15 cellular contexts compared by ENCODE assay signal in the genomic region with DNA sequence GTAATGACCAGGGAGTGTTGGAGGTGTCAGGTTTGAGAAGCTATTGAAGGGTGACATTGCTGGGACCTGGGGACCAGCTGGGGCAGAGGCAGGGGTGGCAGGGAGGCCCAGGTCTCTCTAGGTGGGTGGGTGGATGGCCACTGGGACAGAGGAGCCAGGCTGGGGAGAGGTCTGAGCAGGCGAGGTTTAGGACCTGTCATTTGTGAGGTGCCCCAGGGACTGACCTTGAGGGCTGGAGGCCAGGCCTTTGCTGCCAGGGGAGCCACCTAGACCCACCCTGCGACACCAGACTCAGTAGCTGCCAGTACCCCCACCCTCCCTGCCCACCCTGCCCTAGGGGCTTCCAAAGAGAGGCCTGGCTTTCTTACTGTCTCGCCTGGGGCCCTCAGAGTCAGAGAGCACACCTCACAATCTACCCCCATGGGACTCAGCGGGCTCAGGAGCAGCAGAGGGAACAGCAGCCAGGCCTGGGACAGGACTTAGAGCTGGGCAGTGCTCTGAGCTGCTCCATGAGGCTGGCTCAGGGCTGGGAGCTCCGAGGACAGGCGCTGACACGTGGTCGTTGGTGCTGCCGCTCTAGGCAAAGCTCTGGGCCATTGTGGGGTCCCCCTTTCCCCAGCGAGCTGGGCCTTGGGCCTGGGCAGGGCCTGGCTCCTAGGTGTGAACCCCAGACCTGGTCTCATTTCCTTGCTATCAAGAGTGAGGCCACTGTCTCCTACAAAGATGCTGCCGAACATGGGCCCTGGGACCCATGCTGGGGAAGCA.
"Had no signal": no experiment of that assay in that cellular context is flagged by ENCODE, and none has a peak within 500 bp of the region (broad histone marks: within the 10 kb centered on the region; RNA-seq: fewer than 3 reads in every experiment).

No MANE protein-coding gene starts in this region.

- H3K9me3 Mint-ChIP-seq: activated CD4-positive, alpha-beta memory T cell treated with anti-CD3 and anti-CD28 coated beads, Interleukin-2, amount 10 ng/mL, durations not matched to agents 7 days and 5 days; activated naive CD4-positive, alpha-beta T cell treated with anti-CD3 and anti-CD28 coated beads for 36 hours; activated T-cell treated with anti-CD3 and anti-CD28 coated beads, Interleukin-2, amount 50 U/mL, for 24 hours; activated T-helper 2 cell treated with anti-CD3 and anti-CD28 coated beads, Interferon-gamma antibody, Interleukin-2, Interleukin-4, amounts not matched to agents 10 μg/mL and 5 μg/mL and 100 μg/mL, durations not matched to agents 14 hours and 24 hours and 36 hours; central memory CD8-positive, alpha-beta T cell; endodermal cell; natural killer cell; T-cell; WTC11 had no signal

- H3K79me2 ChIP-seq: parathyroid adenoma had no signal

- H3K27me3 Mint-ChIP-seq: activated CD4-positive, alpha-beta memory T cell treated with anti-CD3 and anti-CD28 coated beads, Interleukin-2, amount 10 ng/mL, durations not matched to agents 7 days and 5 days; activated CD4-positive, alpha-beta T cell treated with anti-CD3 and anti-CD28 coated beads for 36 hours; activated T-cell treated with anti-CD3 and anti-CD28 coated beads, Interleukin-2, amount 50 U/mL, for 24 hours; central memory CD8-positive, alpha-beta T cell; T-cell had no signal

- H3K9ac ChIP-seq: parathyroid adenoma had no signal

- H2AFZ ChIP-seq: parathyroid adenoma had no signal

- H3K4me1 Mint-ChIP-seq: central memory CD8-positive, alpha-beta T cell; endodermal cell; WTC11 had no signal

- H3K36me3 Mint-ChIP-seq: natural killer cell, T-cell, WTC11 had no signal

- H3K9me3 ChIP-seq: colonic mucosa, thyroid gland had no signal

- H3K36me3 ChIP-seq: brain microvascular endothelial cell, colonic mucosa, thyroid gland had no signal

- H3K27me3 ChIP-seq: brain microvascular endothelial cell, colonic mucosa, thyroid gland had no signal

- H3K27ac Mint-ChIP-seq: activated CD4-positive, alpha-beta memory T cell treated with anti-CD3 and anti-CD28 coated beads, Interleukin-2, amount 10 ng/mL, durations not matched to agents 7 days and 5 days; activated CD4-positive, alpha-beta T cell treated with anti-CD3 and anti-CD28 coated beads for 36 hours; activated naive CD4-positive, alpha-beta T cell treated with anti-CD3 and anti-CD28 coated beads for 36 hours; activated T-cell treated with anti-CD3 and anti-CD28 coated beads, Interleukin-2, amount 50 U/mL, for 24 hours; activated T-helper 2 cell treated with anti-CD3 and anti-CD28 coated beads, Interferon-gamma antibody, Interleukin-2, Interleukin-4, amounts not matched to agents 10 μg/mL and 5 μg/mL and 100 μg/mL, durations not matched to agents 14 hours and 24 hours and 36 hours; endodermal cell; natural killer cell; T-cell; WTC11 had no signal

- H3K4me3 Mint-ChIP-seq: activated CD4-positive, alpha-beta memory T cell treated with anti-CD3 and anti-CD28 coated beads, Interleukin-2, amount 10 ng/mL, durations not matched to agents 7 days and 5 days; activated CD4-positive, alpha-beta T cell treated with anti-CD3 and anti-CD28 coated beads for 36 hours; activated naive CD4-positive, alpha-beta T cell treated with anti-CD3 and anti-CD28 coated beads for 36 hours; activated T-cell treated with anti-CD3 and anti-CD28 coated beads, Interleukin-2, amount 50 U/mL, for 24 hours; central memory CD8-positive, alpha-beta T cell; endodermal cell; natural killer cell; T-cell; WTC11 had no signal

- H3K27ac ChIP-seq: brain microvascular endothelial cell, colonic mucosa, epithelial cell of prostate, parathyroid adenoma, thyroid gland had no signal

- H3K4me3 ChIP-seq: colonic mucosa, thyroid gland had no signal

- H3K4me1 ChIP-seq: parathyroid adenoma had no signal
